Comparison of ENCODE assay signal across 7 cellular contexts in the genomic region with DNA sequence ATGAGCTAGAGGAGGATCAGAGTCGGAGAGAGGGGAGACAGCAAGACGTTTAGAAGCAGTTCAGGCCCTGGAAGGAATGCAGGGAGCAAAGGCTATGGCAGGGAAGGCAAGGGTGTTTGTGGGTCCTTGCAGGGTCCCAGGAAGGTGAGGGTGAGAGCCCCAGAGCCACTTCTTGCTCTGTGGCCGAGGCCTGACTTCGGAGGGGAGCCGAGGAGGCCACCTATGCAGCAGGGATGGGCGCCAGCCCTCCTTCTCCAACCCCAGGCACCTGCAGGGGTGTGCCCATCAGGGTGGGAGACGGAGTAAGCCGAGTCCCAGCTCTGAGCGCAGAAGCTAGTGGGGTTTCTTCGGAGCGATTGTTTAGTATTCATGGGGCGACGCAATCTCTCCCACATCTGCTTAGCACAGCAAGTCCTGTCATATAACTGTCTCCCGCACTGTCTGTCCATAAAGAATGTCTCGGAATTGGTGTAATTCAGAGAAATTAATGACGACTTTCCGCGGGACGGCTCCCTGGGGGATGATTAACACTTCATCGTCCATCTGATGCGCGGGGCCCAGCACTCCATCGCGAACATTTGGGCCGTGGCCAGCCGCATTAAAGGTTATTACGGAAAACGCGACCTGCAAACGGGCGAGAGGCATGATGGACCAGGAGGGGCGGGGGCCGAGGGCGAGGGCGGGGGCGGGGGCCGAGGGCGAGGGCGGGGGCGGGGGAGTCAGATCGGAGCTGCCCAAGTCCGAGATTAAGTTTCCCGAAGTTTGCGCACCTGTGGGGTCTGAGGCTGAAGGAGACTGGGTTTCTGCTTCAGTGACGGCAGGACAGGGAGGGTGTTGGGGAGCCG. TPM values are rescaled to one million over a fixed set of nuclear protein-coding genes. Genes with fewer than 3 reads are reported as not detected.
DNase-seq lines count a peak whose midpoint lies in the region; ATAC-seq and TF ChIP-seq lines count a peak whose summit lies in the region.

No MANE protein-coding gene starts in this region.

- H3K9ac ChIP-seq in ES-I3 (ENCODE audit: low read depth, low read length) = peak overlapping the region; percentile 46; the same call in 1 of the 2 replicates
- H3K9ac ChIP-seq in endocrine pancreas (ENCODE audit: control insufficient read depth, insufficient read depth, low read length) = peak overlapping the region; percentile 38

- H3K4me1 ChIP-seq in ES-I3 (ENCODE audit: insufficient read depth, low read length) (no peaks in the 10 kb centered on the region), endocrine pancreas (ENCODE audit: control insufficient read depth, insufficient read depth, low read length) (no peaks in the 10 kb centered on the region)

- no peak overlapping the region for H3K27ac Mint-ChIP-seq in osteocyte (ENCODE audit: unreplicated experiment)

- H3K9me3 Mint-ChIP-seq in osteocyte (ENCODE audit: unreplicated experiment) = no peaks in the 10 kb centered on the region

- H3K27me3 Mint-ChIP-seq in osteocyte (ENCODE audit: unreplicated experiment) = peaks cover 66% of the 10 kb centered on the region

- DNase-seq in NCI-H2081 treated with DMSO at 0.1 percent for 48 hours (lab: John Stamatoyannopoulos, UW) = peak; percentile 2
- no peak for DNase-seq in osteocyte (ENCODE audit: extremely low spot score, unreplicated experiment)
- no peak for DNase-seq in effector CD4-positive, alpha-beta T cell
- DNase-seq in dedifferentiated amniotic fluid mesenchymal stem cell (ENCODE audit: extremely low spot score) = no peak

- H3K36me3 ChIP-seq in ES-I3 (ENCODE audit: insufficient read depth, low read length) (no peaks in the 10 kb centered on the region), endocrine pancreas (ENCODE audit: control insufficient read depth, insufficient read depth, low read length) (no peaks in the 10 kb centered on the region)

- H3K4me1 Mint-ChIP-seq in osteocyte (ENCODE audit: unreplicated experiment) = peaks cover 14% of the 10 kb centered on the region

- no peak for TF ChIP-seq CTCF in osteocyte (IDR thresholded peaks at IDR 0.05)

- peaks cover 2% of the 10 kb centered on the region for H3K27me3 ChIP-seq in endocrine pancreas (ENCODE audit: control insufficient read depth, insufficient read depth, low read length)

- H3K4me3 ChIP-seq in endocrine pancreas (ENCODE audit: control insufficient read depth, insufficient read depth, low read length) = peak overlapping the region; percentile 14

- ATAC-seq in HG03442 (IDR thresholded peaks at IDR 0.05; ENCODE audit: unreplicated experiment) = no peak

- H3K9me3 ChIP-seq in ES-I3 (ENCODE audit: control insufficient read depth, insufficient read depth, low read length) (no peaks in the 10 kb centered on the region), endocrine pancreas (ENCODE audit: control insufficient read depth, low read length) (no peaks in the 10 kb centered on the region)

- H3K4me3 Mint-ChIP-seq in osteocyte (ENCODE audit: unreplicated experiment) = peak overlapping the region; percentile 55

- no peaks in the 10 kb centered on the region for H3K36me3 Mint-ChIP-seq in osteocyte (ENCODE audit: unreplicated experiment)

RNA-seq across cellular contexts. Expression of a gene that starts 12.3 kb away (rescaled TPM):
- 186 and 198 TPM in 2 replicates for total RNA-seq in osteocyte

RNA-seq across cellular contexts. Expression of a gene that starts 12.3 kb away (rescaled TPM):
- total RNA-seq in osteocyte = not detected in 2 replicates
